Comparison of ENCODE assay signal across 20 cellular contexts in the genomic region with DNA sequence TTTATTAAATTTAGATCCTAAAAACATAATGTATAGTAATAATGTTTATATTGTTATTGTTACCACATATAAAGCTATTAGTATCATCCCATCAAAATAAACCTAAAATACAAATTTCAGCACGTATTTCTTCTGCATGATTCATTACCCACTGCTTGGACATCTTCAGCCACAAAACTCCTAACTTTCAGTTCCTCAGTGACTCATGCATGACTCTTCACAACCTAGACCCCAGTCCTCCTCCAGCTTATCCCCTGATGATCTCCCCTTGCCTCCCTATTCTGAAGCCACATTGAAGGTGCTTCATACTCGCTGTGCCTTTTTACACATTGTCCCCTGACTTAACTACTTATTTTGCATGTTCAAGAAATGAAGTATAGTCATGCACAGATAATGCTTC. TPM values are rescaled to one million over a fixed set of nuclear protein-coding genes. Genes with fewer than 3 reads are reported as not detected.
DNase-seq lines count a peak whose midpoint lies in the region; ATAC-seq and TF ChIP-seq lines count a peak whose summit lies in the region.
"Had no signal": no experiment of that assay in that cellular context is flagged by ENCODE, and none has a peak within 500 bp of the region (broad histone marks: within the 10 kb centered on the region; RNA-seq: fewer than 3 reads in every experiment).

No MANE protein-coding gene starts in this region.

- no peaks in the 10 kb centered on the region for H3K36me3 ChIP-seq in brain microvascular endothelial cell (replicated peaks)
- H3K36me3 ChIP-seq: heart right ventricle had no signal

- ATAC-seq in effector memory CD8-positive, alpha-beta T cell (replicated peaks) = no peak
- ATAC-seq: heart right ventricle, Right ventricle myocardium inferior had no signal

- DNase-seq in HFFc6 (peak; percentile 39), NOMO-1 treated with DMSO at 0.1 percent for 48 hours (lab: John Stamatoyannopoulos, UW; ENCODE audit: unreplicated experiment) (peak; percentile 77), brain microvascular endothelial cell (peak; percentile 78), renal cortical epithelial cell (ENCODE audit: low read depth) (peak; percentile 74), hepatic stellate cell (ENCODE audit: low spot score) (no peak)
- no peak for DNase-seq in T-helper 2 cell treated with Interferon-gamma antibody and Interleukin-4, amounts not matched to agents 5 μg/mL and 100 μg/mL, for 36 hours (ENCODE audit: low spot score)
- no peak for DNase-seq in activated CD4-positive, alpha-beta T cell treated with anti-CD3 and anti-CD28 coated beads for 4 hours
- DNase-seq in effector memory CD8-positive, alpha-beta T cell = no peak
- DNase-seq: activated CD4-positive, alpha-beta T cell treated with anti-CD3 and anti-CD28 coated beads, Interleukin-2, amount 10 ng/mL, durations not matched to agents 24 days and 14 days; C1 segment of cervical spinal cord; DMS53; H9; heart right ventricle; NCI-H1694 treated with DMSO at 0.1 percent for 48 hours; substantia nigra had no signal

- no peak overlapping the region for H3K27ac Mint-ChIP-seq in HFFc6
- H3K27ac Mint-ChIP-seq in T-helper 2 cell treated with Interferon-gamma antibody and Interleukin-4, amounts not matched to agents 5 μg/mL and 100 μg/mL, for 36 hours = no peak overlapping the region
- no peak overlapping the region for H3K27ac Mint-ChIP-seq in effector memory CD8-positive, alpha-beta T cell
- H3K27ac Mint-ChIP-seq: activated CD4-positive, alpha-beta T cell treated with anti-CD3 and anti-CD28 coated beads, Interleukin-2, amount 10 ng/mL, durations not matched to agents 24 days and 14 days; H9 had no signal

- in situ Hi-C loops in brain microvascular endothelial cell (cut with HindIII; ENCODE audit: low pct_ligation_motif_present, low sequenced_read_pairs) = no loop called here

- H3K36me3 Mint-ChIP-seq in HFFc6 (ENCODE audit: low read depth) = no peaks in the 10 kb centered on the region
- no peaks in the 10 kb centered on the region for H3K36me3 Mint-ChIP-seq in T-helper 2 cell treated with Interferon-gamma antibody and Interleukin-4, amounts not matched to agents 5 μg/mL and 100 μg/mL, for 36 hours (ENCODE audit: low read depth)
- no peaks in the 10 kb centered on the region for H3K36me3 Mint-ChIP-seq in effector memory CD8-positive, alpha-beta T cell (ENCODE audit: insufficient read depth)

- TF ChIP-seq CTCF in HFFc6 (IDR thresholded peaks at IDR 0.05) (no peak), brain microvascular endothelial cell (IDR thresholded peaks at IDR 0.05; ENCODE audit: low read depth, low read length, missing control alignments) (no peak)

- H3K27me3 ChIP-seq in brain microvascular endothelial cell (replicated peaks) = no peaks in the 10 kb centered on the region
- H3K27me3 ChIP-seq: heart right ventricle had no signal

- peaks cover 12% of the 10 kb centered on the region for H3K4me1 Mint-ChIP-seq in HFFc6 (ENCODE audit: low read depth)
- no peaks in the 10 kb centered on the region for H3K4me1 Mint-ChIP-seq in T-helper 2 cell treated with Interferon-gamma antibody and Interleukin-4, amounts not matched to agents 5 μg/mL and 100 μg/mL, for 36 hours (ENCODE audit: low read depth)
- H3K4me1 Mint-ChIP-seq in effector memory CD8-positive, alpha-beta T cell (ENCODE audit: low read depth in 2 of 2) = no peaks in the 10 kb centered on the region
- H3K4me1 Mint-ChIP-seq: activated CD4-positive, alpha-beta T cell treated with anti-CD3 and anti-CD28 coated beads, Interleukin-2, amount 10 ng/mL, durations not matched to agents 24 days and 14 days; H9 had no signal

- H3K4me3 ChIP-seq in brain microvascular endothelial cell (ENCODE audit: low read depth, low read length) = no peak overlapping the region
- H3K4me3 ChIP-seq: heart right ventricle had no signal

- H3K27me3 Mint-ChIP-seq in HFFc6 (ENCODE audit: insufficient read depth) = peaks cover 3% of the 10 kb centered on the region; the same call in 1 of the 2 replicates
- H3K27me3 Mint-ChIP-seq in T-helper 2 cell treated with Interferon-gamma antibody and Interleukin-4, amounts not matched to agents 5 μg/mL and 100 μg/mL, for 36 hours (ENCODE audit: low read depth) = no peaks in the 10 kb centered on the region
- H3K27me3 Mint-ChIP-seq in effector memory CD8-positive, alpha-beta T cell = peaks cover 0 to 8% of the 10 kb centered on the region in 2 donors
- H3K27me3 Mint-ChIP-seq: activated CD4-positive, alpha-beta T cell treated with anti-CD3 and anti-CD28 coated beads, Interleukin-2, amount 10 ng/mL, durations not matched to agents 24 days and 14 days had no signal

- H3K9me3 Mint-ChIP-seq in HFFc6 = no peaks in the 10 kb centered on the region
- H3K9me3 Mint-ChIP-seq in T-helper 2 cell treated with Interferon-gamma antibody and Interleukin-4, amounts not matched to agents 5 μg/mL and 100 μg/mL, for 36 hours = no peaks in the 10 kb centered on the region
- H3K9me3 Mint-ChIP-seq in effector memory CD8-positive, alpha-beta T cell = no peaks in the 10 kb centered on the region
- H3K9me3 Mint-ChIP-seq: activated CD4-positive, alpha-beta T cell treated with anti-CD3 and anti-CD28 coated beads, Interleukin-2, amount 10 ng/mL, durations not matched to agents 24 days and 14 days; H9 had no signal

- H3K27ac ChIP-seq in brain microvascular endothelial cell = no peak overlapping the region
- H3K27ac ChIP-seq: heart right ventricle had no signal

- no peak overlapping the region for H3K4me3 Mint-ChIP-seq in HFFc6
- H3K4me3 Mint-ChIP-seq in T-helper 2 cell treated with Interferon-gamma antibody and Interleukin-4, amounts not matched to agents 5 μg/mL and 100 μg/mL, for 36 hours = no peak overlapping the region
- no peak overlapping the region for H3K4me3 Mint-ChIP-seq in effector memory CD8-positive, alpha-beta T cell
- H3K4me3 Mint-ChIP-seq: activated CD4-positive, alpha-beta T cell treated with anti-CD3 and anti-CD28 coated beads, Interleukin-2, amount 10 ng/mL, durations not matched to agents 24 days and 14 days; H9 had no signal

RNA-seq across cellular contexts. Expression of a gene that starts 11.2 kb away (rescaled TPM):
- total RNA-seq in HFFc6 (2021; fragmentation: NEBNext Ultra II Directional; extraction: Animal tissue kit (Norgen Biotek cat#: 25700)) = not detected
- total RNA-seq in renal cortical epithelial cell = not detected in 2 replicates
- total RNA-seq: activated CD4-positive, alpha-beta T cell treated with anti-CD3 and anti-CD28 coated beads, Interleukin-2, amount 10 ng/mL, durations not matched to agents 24 days and 14 days; cerebellum; H9; heart right ventricle; NCI-H460; posterior vena cava; Right ventricle myocardium inferior; T-helper 2 cell treated with Interferon-gamma antibody and Interleukin-4, amounts not matched to agents 100 ng/mL and 5 ng/mL, for 36 hours had no signal

RNA-seq across cellular contexts. Expression of a gene that starts 37.0 kb away (rescaled TPM):
- not detected for total RNA-seq in HFFc6 (2021; fragmentation: NEBNext Ultra II Directional; extraction: Animal tissue kit (Norgen Biotek cat#: 25700))
- not detected in 2 replicates for total RNA-seq in renal cortical epithelial cell
- total RNA-seq: activated CD4-positive, alpha-beta T cell treated with anti-CD3 and anti-CD28 coated beads, Interleukin-2, amount 10 ng/mL, durations not matched to agents 24 days and 14 days; cerebellum; H9; heart right ventricle; NCI-H460; posterior vena cava; Right ventricle myocardium inferior; T-helper 2 cell treated with Interferon-gamma antibody and Interleukin-4, amounts not matched to agents 100 ng/mL and 5 ng/mL, for 36 hours had no signal

Comparison
In these comparisons a context has a peak if more than half of its experiments do, and no peak if none do; other contexts are left out.
1. DNase-seq: peak in HFFc6 (single experiment), NOMO-1 treated with DMSO at 0.1 percent for 48 hours (single experiment), brain microvascular endothelial cell (single experiment) and renal cortical epithelial cell (single experiment); none in T-helper 2 cell treated with Interferon-gamma antibody and Interleukin-4, amounts not matched to agents 5 μg/mL and 100 μg/mL, for 36 hours (single experiment), activated CD4-positive, alpha-beta T cell treated with anti-CD3 and anti-CD28 coated beads for 4 hours (0 of 2), hepatic stellate cell (single experiment) and effector memory CD8-positive, alpha-beta T cell (0 of 3).